In the genomic region with DNA sequence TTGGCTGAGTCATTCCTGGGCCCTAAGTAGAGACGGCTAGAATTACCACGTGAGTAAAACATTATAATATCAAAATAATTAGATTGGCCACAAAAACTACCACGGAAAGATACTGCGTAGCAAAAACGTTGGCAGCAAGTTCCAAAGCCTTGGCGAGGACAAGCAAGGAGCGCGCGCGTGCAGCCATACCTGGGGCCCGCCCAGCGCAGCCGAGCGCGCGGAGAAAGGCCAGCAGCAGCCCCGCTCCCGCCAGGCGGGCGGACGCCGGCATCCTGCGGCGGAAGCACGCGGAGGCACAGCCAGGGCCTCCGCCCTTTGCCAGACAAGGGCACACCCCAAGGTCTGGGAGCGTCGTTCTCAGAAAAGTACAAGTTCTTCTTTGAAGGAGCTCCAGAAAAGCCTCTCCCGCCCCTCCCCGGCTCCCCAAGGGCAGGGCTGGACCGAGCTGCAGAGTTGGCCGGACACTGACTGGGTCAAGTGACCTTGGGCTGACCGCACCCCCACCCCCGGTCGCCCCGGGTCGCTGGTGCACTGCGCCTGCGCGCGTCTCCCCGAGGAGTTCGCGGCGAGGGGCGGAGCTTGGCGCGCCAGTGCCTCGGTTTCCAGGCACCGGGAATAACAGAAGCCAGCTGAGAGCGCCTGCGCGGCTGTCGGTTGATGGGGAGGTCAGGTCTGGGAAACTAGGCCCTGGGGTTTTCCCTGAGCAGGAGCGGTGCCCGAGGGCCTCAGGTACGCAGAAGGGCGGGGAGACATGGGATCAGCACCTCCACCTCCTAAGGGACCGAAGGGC, we compare ENCODE assay signal across 2 cellular contexts.
TF ChIP-seq lines count a peak whose summit lies in the region.

A gene with protein sequence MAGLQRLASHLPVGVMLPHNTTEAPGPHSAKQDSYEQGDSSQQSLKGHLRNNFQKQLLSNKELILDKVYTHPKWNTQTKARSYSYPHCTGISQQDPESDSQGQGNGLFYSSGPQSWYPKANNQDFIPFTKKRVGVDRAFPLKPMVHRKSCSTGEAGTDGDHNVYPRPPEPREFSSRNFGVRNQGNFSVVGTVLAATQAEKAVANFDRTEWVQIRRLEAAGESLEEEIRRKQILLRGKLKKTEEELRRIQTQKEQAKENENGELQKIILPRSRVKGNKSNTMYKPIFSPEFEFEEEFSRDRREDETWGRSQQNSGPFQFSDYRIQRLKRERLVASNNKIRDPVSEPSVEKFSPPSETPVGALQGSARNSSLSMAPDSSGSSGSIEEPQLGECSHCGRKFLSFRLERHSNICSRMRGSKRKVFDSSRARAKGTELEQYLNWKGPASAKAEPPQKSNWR (plus strand): TSS at position 621 of the 790 bp plus-strand sequence. CDS start 933 bp downstream, outside the sequence.

TF ChIP-seq in HEK293, 187 proteins besides CTCF, POLR2A, EP300 and RAD21 (continued from another document):
- TF ChIP-seq ZSCAN18 (tag by site-specific recombination; IDR thresholded peaks at IDR 0.05) = no peak
- no peak for TF ChIP-seq ZNF23 (tag by site-specific recombination; IDR thresholded peaks at IDR 0.05; ENCODE audit: borderline replicate concordance)
- TF ChIP-seq SCRT2 (tag by site-specific recombination; IDR thresholded peaks at IDR 0.05) = no peak
- TF ChIP-seq REPIN1 (tag by site-specific recombination; IDR thresholded peaks at IDR 0.05; ENCODE audit: low read depth) = no peak
- no peak for TF ChIP-seq GLI4 (tag by site-specific recombination; IDR thresholded peaks at IDR 0.05)
- TF ChIP-seq KLF10 (tag by site-specific recombination; IDR thresholded peaks at IDR 0.05) = 0 out of 2 replicates have a peak, but pooled peaks have one; percentile 24
- TF ChIP-seq ZNF350 (tag by site-specific recombination; IDR thresholded peaks at IDR 0.05) = no peak
- TF ChIP-seq GLI2 (tag by site-specific recombination; IDR thresholded peaks at IDR 0.05; ENCODE audit: borderline replicate concordance, low read depth) = no peak
- no peak for TF ChIP-seq ZNF776 (tag by site-specific recombination; IDR thresholded peaks at IDR 0.05; ENCODE audit: borderline replicate concordance)
- TF ChIP-seq, protein P1, sequence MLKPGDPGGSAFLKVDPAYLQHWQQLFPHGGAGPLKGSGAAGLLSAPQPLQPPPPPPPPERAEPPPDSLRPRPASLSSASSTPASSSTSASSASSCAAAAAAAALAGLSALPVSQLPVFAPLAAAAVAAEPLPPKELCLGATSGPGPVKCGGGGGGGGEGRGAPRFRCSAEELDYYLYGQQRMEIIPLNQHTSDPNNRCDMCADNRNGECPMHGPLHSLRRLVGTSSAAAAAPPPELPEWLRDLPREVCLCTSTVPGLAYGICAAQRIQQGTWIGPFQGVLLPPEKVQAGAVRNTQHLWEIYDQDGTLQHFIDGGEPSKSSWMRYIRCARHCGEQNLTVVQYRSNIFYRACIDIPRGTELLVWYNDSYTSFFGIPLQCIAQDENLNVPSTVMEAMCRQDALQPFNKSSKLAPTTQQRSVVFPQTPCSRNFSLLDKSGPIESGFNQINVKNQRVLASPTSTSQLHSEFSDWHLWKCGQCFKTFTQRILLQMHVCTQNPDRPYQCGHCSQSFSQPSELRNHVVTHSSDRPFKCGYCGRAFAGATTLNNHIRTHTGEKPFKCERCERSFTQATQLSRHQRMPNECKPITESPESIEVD (tag by site-specific recombination; IDR thresholded peaks at IDR 0.05) = 0 out of 2 replicates have a peak, but pooled peaks have one; percentile 65
- TF ChIP-seq ZNF747 (tag by site-specific recombination; IDR thresholded peaks at IDR 0.05) = no peak
- no peak for TF ChIP-seq ZNF658 (tag by site-specific recombination; IDR thresholded peaks at IDR 0.05)
- 0 out of 2 replicates have a peak, but pooled peaks have one; percentile 28 for TF ChIP-seq SP7 (tag by site-specific recombination; IDR thresholded peaks at IDR 0.05)
- TF ChIP-seq, protein P2, sequence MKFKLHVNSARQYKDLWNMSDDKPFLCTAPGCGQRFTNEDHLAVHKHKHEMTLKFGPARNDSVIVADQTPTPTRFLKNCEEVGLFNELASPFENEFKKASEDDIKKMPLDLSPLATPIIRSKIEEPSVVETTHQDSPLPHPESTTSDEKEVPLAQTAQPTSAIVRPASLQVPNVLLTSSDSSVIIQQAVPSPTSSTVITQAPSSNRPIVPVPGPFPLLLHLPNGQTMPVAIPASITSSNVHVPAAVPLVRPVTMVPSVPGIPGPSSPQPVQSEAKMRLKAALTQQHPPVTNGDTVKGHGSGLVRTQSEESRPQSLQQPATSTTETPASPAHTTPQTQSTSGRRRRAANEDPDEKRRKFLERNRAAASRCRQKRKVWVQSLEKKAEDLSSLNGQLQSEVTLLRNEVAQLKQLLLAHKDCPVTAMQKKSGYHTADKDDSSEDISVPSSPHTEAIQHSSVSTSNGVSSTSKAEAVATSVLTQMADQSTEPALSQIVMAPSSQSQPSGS (tag by site-specific recombination; IDR thresholded peaks at IDR 0.05; ENCODE audit: low read depth) = no peak
- TF ChIP-seq ZNF140 (tag by site-specific recombination; IDR thresholded peaks at IDR 0.05) = no peak
- 0 out of 2 replicates have a peak, but pooled peaks have one; percentile 31 for TF ChIP-seq ZNF629 (tag by site-specific recombination; IDR thresholded peaks at IDR 0.05)
- TF ChIP-seq ZNF777 (tag by site-specific recombination; IDR thresholded peaks at IDR 0.05; ENCODE audit: borderline replicate concordance) = no peak
- no peak for TF ChIP-seq HOXC10 (CRISPR knock-in tag; IDR thresholded peaks at IDR 0.05)
- no peak for TF ChIP-seq HOXA7 (CRISPR knock-in tag; IDR thresholded peaks at IDR 0.05; ENCODE audit: borderline replicate concordance)
- TF ChIP-seq ZNF621 (tag by site-specific recombination; IDR thresholded peaks at IDR 0.05) = no peak
- TF ChIP-seq ZNF404 (tag by site-specific recombination; IDR thresholded peaks at IDR 0.05) = no peak

TF ChIP-seq in K562, 482 proteins besides CTCF, POLR2A, EP300 and RAD21 (continued from another document and continues in another):
- 0 out of 4 replicates have a peak, but pooled peaks of 1 of the 2 experiments have one; percentile 18 for TF ChIP-seq ZMIZ1 (IDR thresholded peaks at IDR 0.05; ENCODE audit: low read depth in 2 of 2, low read length in 2 of 2)
- peak; percentile 86 for TF ChIP-seq ETV5 (CRISPR knock-in tag; IDR thresholded peaks at IDR 0.05; ENCODE audit: low read depth)
- no peak for TF ChIP-seq HDAC1 (IDR thresholded peaks at IDR 0.05)
- peak; percentile 43; the same call in 1 of the 2 replicates for TF ChIP-seq ZNF263 (CRISPR knock-in tag; IDR thresholded peaks at IDR 0.05; ENCODE audit: borderline replicate concordance)
- TF ChIP-seq MCM5 (IDR thresholded peaks at IDR 0.05; ENCODE audit: low read depth) = no peak
- TF ChIP-seq, protein P3, sequence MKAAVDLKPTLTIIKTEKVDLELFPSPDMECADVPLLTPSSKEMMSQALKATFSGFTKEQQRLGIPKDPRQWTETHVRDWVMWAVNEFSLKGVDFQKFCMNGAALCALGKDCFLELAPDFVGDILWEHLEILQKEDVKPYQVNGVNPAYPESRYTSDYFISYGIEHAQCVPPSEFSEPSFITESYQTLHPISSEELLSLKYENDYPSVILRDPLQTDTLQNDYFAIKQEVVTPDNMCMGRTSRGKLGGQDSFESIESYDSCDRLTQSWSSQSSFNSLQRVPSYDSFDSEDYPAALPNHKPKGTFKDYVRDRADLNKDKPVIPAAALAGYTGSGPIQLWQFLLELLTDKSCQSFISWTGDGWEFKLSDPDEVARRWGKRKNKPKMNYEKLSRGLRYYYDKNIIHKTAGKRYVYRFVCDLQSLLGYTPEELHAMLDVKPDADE (conservative IDR thresholded peaks at IDR 0.05; ENCODE audit: control insufficient read depth, low read depth, low read length) = no peak; the same call in 1 of the 2 replicates
- TF ChIP-seq RREB1 (CRISPR knock-in tag; IDR thresholded peaks at IDR 0.05) = peak; percentile 67; the same call in 1 of the 2 replicates
- no peak; the same call in 1 of the 2 replicates for TF ChIP-seq CC2D1A (IDR thresholded peaks at IDR 0.05)
- TF ChIP-seq ZNF57 (CRISPR knock-in tag; IDR thresholded peaks at IDR 0.05) = no peak
- no peak for TF ChIP-seq ZNF140 (CRISPR knock-in tag; IDR thresholded peaks at IDR 0.05)
- TF ChIP-seq, protein P4, sequence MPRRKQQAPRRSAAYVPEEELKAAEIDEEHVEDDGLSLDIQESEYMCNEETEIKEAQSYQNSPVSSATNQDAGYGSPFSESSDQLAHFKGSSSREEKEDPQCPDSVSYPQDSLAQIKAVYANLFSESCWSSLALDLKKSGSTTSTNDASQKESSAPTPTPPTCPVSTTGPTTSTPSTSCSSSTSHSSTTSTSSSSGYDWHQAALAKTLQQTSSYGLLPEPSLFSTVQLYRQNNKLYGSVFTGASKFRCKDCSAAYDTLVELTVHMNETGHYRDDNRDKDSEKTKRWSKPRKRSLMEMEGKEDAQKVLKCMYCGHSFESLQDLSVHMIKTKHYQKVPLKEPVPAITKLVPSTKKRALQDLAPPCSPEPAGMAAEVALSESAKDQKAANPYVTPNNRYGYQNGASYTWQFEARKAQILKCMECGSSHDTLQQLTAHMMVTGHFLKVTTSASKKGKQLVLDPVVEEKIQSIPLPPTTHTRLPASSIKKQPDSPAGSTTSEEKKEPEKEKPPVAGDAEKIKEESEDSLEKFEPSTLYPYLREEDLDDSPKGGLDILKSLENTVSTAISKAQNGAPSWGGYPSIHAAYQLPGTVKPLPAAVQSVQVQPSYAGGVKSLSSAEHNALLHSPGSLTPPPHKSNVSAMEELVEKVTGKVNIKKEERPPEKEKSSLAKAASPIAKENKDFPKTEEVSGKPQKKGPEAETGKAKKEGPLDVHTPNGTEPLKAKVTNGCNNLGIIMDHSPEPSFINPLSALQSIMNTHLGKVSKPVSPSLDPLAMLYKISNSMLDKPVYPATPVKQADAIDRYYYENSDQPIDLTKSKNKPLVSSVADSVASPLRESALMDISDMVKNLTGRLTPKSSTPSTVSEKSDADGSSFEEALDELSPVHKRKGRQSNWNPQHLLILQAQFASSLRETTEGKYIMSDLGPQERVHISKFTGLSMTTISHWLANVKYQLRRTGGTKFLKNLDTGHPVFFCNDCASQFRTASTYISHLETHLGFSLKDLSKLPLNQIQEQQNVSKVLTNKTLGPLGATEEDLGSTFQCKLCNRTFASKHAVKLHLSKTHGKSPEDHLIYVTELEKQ (CRISPR knock-in tag; IDR thresholded peaks at IDR 0.05) = no peak
- TF ChIP-seq ZNF717 (CRISPR knock-in tag; IDR thresholded peaks at IDR 0.05) = no peak
- TF ChIP-seq HDAC2 (IDR thresholded peaks at IDR 0.05) = no peak
- no peak for TF ChIP-seq SMARCB1 (IDR thresholded peaks at IDR 0.05; ENCODE audit: insufficient read length, low read depth)
- TF ChIP-seq TCF7L2 (IDR thresholded peaks at IDR 0.05; ENCODE audit: low read depth, low read length) = no peak
- no peak for TF ChIP-seq BCOR (IDR thresholded peaks at IDR 0.05)
- no peak for TF ChIP-seq STAT5B (CRISPR knock-in tag; IDR thresholded peaks at IDR 0.05)
